Comparison of ENCODE assay signal across 2 cellular contexts in the genomic region with DNA sequence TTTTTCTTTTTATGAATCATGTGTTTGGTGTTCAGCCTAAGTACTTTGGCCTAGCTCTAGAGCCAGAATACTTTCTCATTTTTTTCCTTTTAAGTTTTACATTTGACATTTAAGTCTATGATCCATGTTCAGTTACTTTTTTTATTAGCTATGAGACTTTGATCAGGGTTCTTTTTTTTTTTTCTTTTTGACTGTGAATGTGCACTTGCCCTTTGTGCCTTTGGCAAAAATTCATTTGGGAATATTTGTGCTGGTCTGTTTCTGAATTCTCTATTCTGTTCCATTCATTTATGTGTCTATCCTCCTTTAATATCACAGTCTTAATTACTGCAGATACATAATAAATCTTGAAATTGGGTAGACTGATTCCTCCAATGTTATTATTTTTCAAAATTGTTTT.
TF ChIP-seq lines count a peak whose summit lies in the region.

No MANE protein-coding gene starts in this region.

TF ChIP-seq in liver, 16 proteins besides CTCF, POLR2A, EP300 and RAD21 (continued from another document):
- TF ChIP-seq, protein P1, sequence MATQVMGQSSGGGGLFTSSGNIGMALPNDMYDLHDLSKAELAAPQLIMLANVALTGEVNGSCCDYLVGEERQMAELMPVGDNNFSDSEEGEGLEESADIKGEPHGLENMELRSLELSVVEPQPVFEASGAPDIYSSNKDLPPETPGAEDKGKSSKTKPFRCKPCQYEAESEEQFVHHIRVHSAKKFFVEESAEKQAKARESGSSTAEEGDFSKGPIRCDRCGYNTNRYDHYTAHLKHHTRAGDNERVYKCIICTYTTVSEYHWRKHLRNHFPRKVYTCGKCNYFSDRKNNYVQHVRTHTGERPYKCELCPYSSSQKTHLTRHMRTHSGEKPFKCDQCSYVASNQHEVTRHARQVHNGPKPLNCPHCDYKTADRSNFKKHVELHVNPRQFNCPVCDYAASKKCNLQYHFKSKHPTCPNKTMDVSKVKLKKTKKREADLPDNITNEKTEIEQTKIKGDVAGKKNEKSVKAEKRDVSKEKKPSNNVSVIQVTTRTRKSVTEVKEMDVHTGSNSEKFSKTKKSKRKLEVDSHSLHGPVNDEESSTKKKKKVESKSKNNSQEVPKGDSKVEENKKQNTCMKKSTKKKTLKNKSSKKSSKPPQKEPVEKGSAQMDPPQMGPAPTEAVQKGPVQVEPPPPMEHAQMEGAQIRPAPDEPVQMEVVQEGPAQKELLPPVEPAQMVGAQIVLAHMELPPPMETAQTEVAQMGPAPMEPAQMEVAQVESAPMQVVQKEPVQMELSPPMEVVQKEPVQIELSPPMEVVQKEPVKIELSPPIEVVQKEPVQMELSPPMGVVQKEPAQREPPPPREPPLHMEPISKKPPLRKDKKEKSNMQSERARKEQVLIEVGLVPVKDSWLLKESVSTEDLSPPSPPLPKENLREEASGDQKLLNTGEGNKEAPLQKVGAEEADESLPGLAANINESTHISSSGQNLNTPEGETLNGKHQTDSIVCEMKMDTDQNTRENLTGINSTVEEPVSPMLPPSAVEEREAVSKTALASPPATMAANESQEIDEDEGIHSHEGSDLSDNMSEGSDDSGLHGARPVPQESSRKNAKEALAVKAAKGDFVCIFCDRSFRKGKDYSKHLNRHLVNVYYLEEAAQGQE (IDR thresholded peaks at IDR 0.05): no peak
- TF ChIP-seq SP1 (IDR thresholded peaks at IDR 0.05) (peak; percentile 34), HNF4A (conservative IDR thresholded peaks at IDR 0.05) (peak; percentile 74 to 80), RXRA (IDR thresholded peaks at IDR 0.05) (peak in 1 of 2 donors; percentile 6)

TF ChIP-seq in HepG2, 621 proteins besides CTCF, POLR2A, EP300 and RAD21 (continued from another document):
- TF ChIP-seq, protein P2, sequence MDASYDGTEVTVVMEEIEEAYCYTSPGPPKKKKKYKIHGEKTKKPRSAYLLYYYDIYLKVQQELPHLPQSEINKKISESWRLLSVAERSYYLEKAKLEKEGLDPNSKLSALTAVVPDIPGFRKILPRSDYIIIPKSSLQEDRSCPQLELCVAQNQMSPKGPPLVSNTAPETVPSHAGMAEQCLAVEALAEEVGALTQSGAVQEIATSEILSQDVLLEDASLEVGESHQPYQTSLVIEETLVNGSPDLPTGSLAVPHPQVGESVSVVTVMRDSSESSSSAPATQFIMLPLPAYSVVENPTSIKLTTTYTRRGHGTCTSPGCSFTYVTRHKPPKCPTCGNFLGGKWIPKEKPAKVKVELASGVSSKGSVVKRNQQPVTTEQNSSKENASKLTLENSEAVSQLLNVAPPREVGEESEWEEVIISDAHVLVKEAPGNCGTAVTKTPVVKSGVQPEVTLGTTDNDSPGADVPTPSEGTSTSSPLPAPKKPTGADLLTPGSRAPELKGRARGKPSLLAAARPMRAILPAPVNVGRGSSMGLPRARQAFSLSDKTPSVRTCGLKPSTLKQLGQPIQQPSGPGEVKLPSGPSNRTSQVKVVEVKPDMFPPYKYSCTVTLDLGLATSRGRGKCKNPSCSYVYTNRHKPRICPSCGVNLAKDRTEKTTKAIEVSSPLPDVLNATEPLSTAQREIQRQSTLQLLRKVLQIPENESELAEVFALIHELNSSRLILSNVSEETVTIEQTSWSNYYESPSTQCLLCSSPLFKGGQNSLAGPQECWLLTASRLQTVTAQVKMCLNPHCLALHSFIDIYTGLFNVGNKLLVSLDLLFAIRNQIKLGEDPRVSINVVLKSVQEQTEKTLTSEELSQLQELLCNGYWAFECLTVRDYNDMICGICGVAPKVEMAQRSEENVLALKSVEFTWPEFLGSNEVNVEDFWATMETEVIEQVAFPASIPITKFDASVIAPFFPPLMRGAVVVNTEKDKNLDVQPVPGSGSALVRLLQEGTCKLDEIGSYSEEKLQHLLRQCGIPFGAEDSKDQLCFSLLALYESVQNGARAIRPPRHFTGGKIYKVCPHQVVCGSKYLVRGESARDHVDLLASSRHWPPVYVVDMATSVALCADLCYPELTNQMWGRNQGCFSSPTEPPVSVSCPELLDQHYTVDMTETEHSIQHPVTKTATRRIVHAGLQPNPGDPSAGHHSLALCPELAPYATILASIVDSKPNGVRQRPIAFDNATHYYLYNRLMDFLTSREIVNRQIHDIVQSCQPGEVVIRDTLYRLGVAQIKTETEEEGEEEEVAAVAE (CRISPR knock-in tag; IDR thresholded peaks at IDR 0.05; ENCODE audit: borderline replicate concordance): no peak
